ENCODE assay signal across 10 cellular contexts in genomic region chr9:8895498-8896224, GRCh38.
DNase-seq lines count a peak whose midpoint lies in the region; ATAC-seq, FAIRE-seq and TF ChIP-seq lines count a peak whose summit lies in the region.
"Had no signal": no experiment of that assay in that cellular context is flagged by ENCODE, and none has a peak within 500 bp of the region (broad histone marks: within the 10 kb centered on the region; RNA-seq: fewer than 3 reads in every experiment).

No MANE protein-coding gene starts in this region.

- no peaks in the 10 kb centered on the region for H3K4me1 ChIP-seq in parathyroid adenoma

- H3K79me2 ChIP-seq in parathyroid adenoma, result no peaks in the 10 kb centered on the region

- H3K27ac ChIP-seq in parathyroid adenoma, result no peak overlapping the region

- TF ChIP-seq CTCF in fibroblast of the aortic adventitia (IDR thresholded peaks at IDR 0.05; ENCODE audit: insufficient read depth, low read length) (peak; percentile 66), parathyroid adenoma (IDR thresholded peaks at IDR 0.05) (peak; percentile 40)

- no peak for FAIRE-seq in HTR-8/SVneo (lab: Jason Lieb, UNC)
- FAIRE-seq: colon had no signal

- ATAC-seq in GM18909 (IDR thresholded peaks at IDR 0.05; ENCODE audit: poor library complexity, unreplicated experiment), result no peak
- ATAC-seq: HCT116 had no signal

- peak; percentile 36 for DNase-seq in CD1c-positive myeloid dendritic cell (ENCODE audit: extremely low spot score)
- DNase-seq in Jurkat, Clone E6-1 (ENCODE audit: low read depth, low spot score), result peak; percentile 39
- DNase-seq in RKO (ENCODE audit: low spot score), result peak; percentile 46
- DNase-seq in fibroblast of the aortic adventitia (ENCODE audit: low read depth), result peak; percentile 79
- no peak for DNase-seq in activated CD4-positive, alpha-beta T cell treated with anti-CD3 and anti-CD28 coated beads for 48 hours
- DNase-seq in HTR-8/SVneo (ENCODE audit: insufficient read length, low spot score), result no peak

- no peak overlapping the region for H3K4me2 ChIP-seq in parathyroid adenoma (ENCODE audit: low read length)

- no peak overlapping the region for H3K4me3 ChIP-seq in Jurkat, Clone E6-1 (ENCODE audit: low read length)
- H3K4me3 ChIP-seq in fibroblast of the aortic adventitia (ENCODE audit: low read depth, low read length) (no peak overlapping the region), parathyroid adenoma (ENCODE audit: low read depth, low read length) (no peak overlapping the region)

- H3K36me3 ChIP-seq in parathyroid adenoma (ENCODE audit: control insufficient read depth, insufficient read depth, low read length), result no peaks in the 10 kb centered on the region

- no peak overlapping the region for H3K9ac ChIP-seq in parathyroid adenoma

- no peaks in the 10 kb centered on the region for H3K27me3 ChIP-seq in parathyroid adenoma (ENCODE audit: control insufficient read depth, insufficient read depth, low read length)

- no peak overlapping the region for H2AFZ ChIP-seq in parathyroid adenoma

- no peaks in the 10 kb centered on the region for H3K9me3 ChIP-seq in parathyroid adenoma (ENCODE audit: control insufficient read depth, low read length)

Comparison
In these comparisons a context has a peak if more than half of its experiments do, and no peak if none do; other contexts are left out.
1. DNase-seq: peak in CD1c-positive myeloid dendritic cell (single experiment), Jurkat, Clone E6-1 (single experiment), RKO (single experiment) and fibroblast of the aortic adventitia (single experiment); none in activated CD4-positive, alpha-beta T cell treated with anti-CD3 and anti-CD28 coated beads for 48 hours (single experiment) and HTR-8/SVneo (single experiment).